ENCODE assay signal across 17 cellular contexts in genomic region chr12:19778822-19779221, GRCh38.
DNase-seq lines count a peak whose midpoint lies in the region; ATAC-seq and TF ChIP-seq lines count a peak whose summit lies in the region.
"Had no signal": no experiment of that assay in that cellular context is flagged by ENCODE, and none has a peak within 500 bp of the region (broad histone marks: within the 10 kb centered on the region; RNA-seq: fewer than 3 reads in every experiment).

No MANE protein-coding gene starts in this region.

- H3K27ac Mint-ChIP-seq in Calu3 (ENCODE audit: unreplicated experiment): no peak overlapping the region
- H3K27ac Mint-ChIP-seq: stimulated activated effector memory CD8-positive, alpha-beta T cell treated with anti-CD3 and anti-CD28 coated beads, Interleukin-12 subunit alpha, Interleukin-12 subunit beta, amount 100 ng/mL, for 72 hours had no signal

- ATAC-seq in left ventricle myocardium superior (peak; percentile 82), thoracic aorta (ENCODE audit: insufficient number of reproducible peaks, low FRiP score, low read depth) (no peak), HG03460 (IDR thresholded peaks at IDR 0.05; ENCODE audit: unreplicated experiment) (no peak), GM18907 (IDR thresholded peaks at IDR 0.05; ENCODE audit: unreplicated experiment) (no peak)
- ATAC-seq: activated CD4-positive, CD25-positive, alpha-beta regulatory T cell treated with anti-CD3 and anti-CD28 coated beads, Interleukin-2, amount 50 U/mL, for 24 hours; stimulated activated effector memory CD8-positive, alpha-beta T cell treated with anti-CD3 and anti-CD28 coated beads, Interleukin-12 subunit alpha, Interleukin-12 subunit beta, amount 100 ng/mL, for 72 hours had no signal

- peak overlapping the region; percentile 69 for H3K4me3 ChIP-seq in thoracic aorta

- TF ChIP-seq CTCF in thoracic aorta (IDR thresholded peaks at IDR 0.05): no peak
- TF ChIP-seq CTCF in Calu3 (IDR thresholded peaks at IDR 0.05; ENCODE audit: unreplicated experiment): no peak

- no peaks in the 10 kb centered on the region for H3K9me3 ChIP-seq in thoracic aorta
- H3K9me3 ChIP-seq: BE2C, neutrophil had no signal

- H3K27ac ChIP-seq in thoracic aorta: peak overlapping the region; percentile 65 to 85
- H3K27ac ChIP-seq: neutrophil had no signal

- no peaks in the 10 kb centered on the region for H3K36me3 Mint-ChIP-seq in Calu3 (ENCODE audit: insufficient read depth, unreplicated experiment)
- H3K36me3 Mint-ChIP-seq: stimulated activated effector memory CD8-positive, alpha-beta T cell treated with anti-CD3 and anti-CD28 coated beads, Interleukin-12 subunit alpha, Interleukin-12 subunit beta, amount 100 ng/mL, for 72 hours had no signal

- no peaks in the 10 kb centered on the region for H3K36me3 ChIP-seq in thoracic aorta
- H3K36me3 ChIP-seq: BE2C, neutrophil had no signal

- intact Hi-C loops in left ventricle myocardium superior (cut with micrococcal nuclease) (no loop called here), Calu3 (cut with micrococcal nuclease; ENCODE audit: unreplicated experiment) (no loop called here)

- DNase-seq in MV-4-11 (lab: John Stamatoyannopoulos, UW) (peak; percentile 14), amniotic epithelial cell (ENCODE audit: low read depth) (peak; percentile 24), left ventricle myocardium superior (no peak), thoracic aorta (ENCODE audit: low spot score) (no peak), Calu3 (no peak)
- DNase-seq: activated naive CD4-positive, alpha-beta T cell treated with anti-CD3 and anti-CD28 coated beads, Interleukin-2, amount 50 U/mL, for 16 hours; BE2C; caudate nucleus; KG1; NCI-H1694; NCI-H524 treated with DMSO at 0.1 percent for 48 hours; T-helper 1 cell had no signal

- CTCF ChIA-PET in Calu3 (lab: Charles Lee): interaction anchor here (1.0 to 3.1 kb wide), 3 partner anchors 116 to 193 kb away, joined by 3 to 13 read pairs (median 4); no protein-coding TSS in a partner anchor

- peaks cover 11 to 49% of the 10 kb centered on the region in 2 donors for H3K4me1 ChIP-seq in thoracic aorta (ENCODE audit: control insufficient read depth in 1 of 2, low read depth in 2 of 2)
- H3K4me1 ChIP-seq: BE2C had no signal

- H3K9me3 Mint-ChIP-seq in Calu3 (ENCODE audit: low read depth, unreplicated experiment): no peaks in the 10 kb centered on the region
- H3K9me3 Mint-ChIP-seq: stimulated activated effector memory CD8-positive, alpha-beta T cell treated with anti-CD3 and anti-CD28 coated beads, Interleukin-12 subunit alpha, Interleukin-12 subunit beta, amount 100 ng/mL, for 72 hours had no signal

- no peaks in the 10 kb centered on the region for H3K27me3 Mint-ChIP-seq in Calu3 (ENCODE audit: unreplicated experiment)

- H3K27me3 ChIP-seq in thoracic aorta (replicated peaks; ENCODE audit: insufficient read depth): no peaks in the 10 kb centered on the region
- H3K27me3 ChIP-seq: BE2C, neutrophil had no signal

- no TSS peak for BruUV-seq in Calu3 (replicated peaks; lab: Mats Ljungman, UMichigan)

- peaks cover 32% of the 10 kb centered on the region for H3K4me1 Mint-ChIP-seq in Calu3 (ENCODE audit: low read depth, unreplicated experiment)
- H3K4me1 Mint-ChIP-seq: stimulated activated effector memory CD8-positive, alpha-beta T cell treated with anti-CD3 and anti-CD28 coated beads, Interleukin-12 subunit alpha, Interleukin-12 subunit beta, amount 100 ng/mL, for 72 hours had no signal

- no peak overlapping the region for H3K4me3 Mint-ChIP-seq in Calu3 (ENCODE audit: low read depth, unreplicated experiment)
- H3K4me3 Mint-ChIP-seq: stimulated activated effector memory CD8-positive, alpha-beta T cell treated with anti-CD3 and anti-CD28 coated beads, Interleukin-12 subunit alpha, Interleukin-12 subunit beta, amount 100 ng/mL, for 72 hours had no signal

Comparison
In these comparisons a context has a peak if more than half of its experiments do, and no peak if none do; other contexts are left out.
1. DNase-seq: peak in MV-4-11 (single experiment) and amniotic epithelial cell (single experiment); none in left ventricle myocardium superior (single experiment), thoracic aorta (single experiment) and Calu3 (single experiment).